Comparison of ENCODE assay signal across 18 cellular contexts in the genomic region with DNA sequence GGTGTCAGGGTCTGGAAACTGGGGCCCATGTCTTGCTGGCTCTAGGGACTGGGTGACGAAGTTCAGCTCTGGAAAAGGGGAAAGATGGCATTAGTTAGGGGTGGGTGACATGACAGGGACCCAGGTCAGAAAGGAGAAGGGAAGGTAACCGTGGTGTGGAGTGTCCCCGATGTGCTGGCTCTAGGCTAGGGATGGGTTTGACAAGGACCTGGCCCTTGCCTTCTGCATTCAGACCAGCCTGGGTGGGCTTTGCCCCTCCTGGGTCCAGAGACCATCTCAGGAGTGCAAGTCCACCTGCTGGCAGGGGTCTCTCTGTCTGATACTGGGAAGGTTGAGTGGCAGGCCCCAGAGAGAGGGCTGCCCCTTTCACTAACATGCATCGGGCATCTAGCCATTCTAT. TPM values are rescaled to one million over a fixed set of nuclear protein-coding genes. Genes with fewer than 3 reads are reported as not detected.
"Had no signal": no experiment of that assay in that cellular context is flagged by ENCODE, and none has a peak within 500 bp of the region (broad histone marks: within the 10 kb centered on the region; RNA-seq: fewer than 3 reads in every experiment).

No MANE protein-coding gene starts in this region.

- DNase-seq: activated CD4-positive, alpha-beta T cell treated with anti-CD3 and anti-CD28 coated beads for 1 hour; activated naive CD4-positive, alpha-beta T cell treated with anti-CD3 and anti-CD28 coated beads for 36 hours; activated T-cell treated with anti-CD3 and anti-CD28 coated beads, Interleukin-2, amount 50 U/mL, for 4 hours; foreskin melanocyte; kidney; left lung; mammary epithelial cell; ovary; SJCRH30; stimulated activated CD4-positive, alpha-beta T cell treated with anti-CD3 and anti-CD28 coated beads, Interleukin-4, amount 100 ng/mL, for 1 hour; transverse colon had no signal

- ATAC-seq: activated T-cell treated with anti-CD3 and anti-CD28 coated beads, Interleukin-2, amount 50 U/mL, for 4 hours; left lung; stimulated activated effector memory CD8-positive, alpha-beta T cell treated with anti-CD3 and anti-CD28 coated beads, Interleukin-12 subunit alpha, Interleukin-12 subunit beta, amount 100 ng/mL, for 72 hours had no signal

- H3K36me3 ChIP-seq: left lung, ovary, right lobe of liver, SJCRH30, transverse colon had no signal

- H3K9me3 Mint-ChIP-seq: activated naive CD4-positive, alpha-beta T cell treated with anti-CD3 and anti-CD28 coated beads for 36 hours; activated T-cell treated with anti-CD3 and anti-CD28 coated beads, Interleukin-2, amount 50 U/mL, for 4 hours; stimulated activated effector memory CD8-positive, alpha-beta T cell treated with anti-CD3 and anti-CD28 coated beads, Interleukin-12 subunit alpha, Interleukin-12 subunit beta, amount 100 ng/mL, for 72 hours; T-helper 1 cell treated with Interleukin-12 subunit alpha and Interleukin-12 subunit beta and Interleukin-4 antibody, amounts not matched to agents 30 μg/mL and 1 μg/mL, for 36 hours had no signal

- H3K27ac ChIP-seq: left lung, ovary, right lobe of liver, SJCRH30, transverse colon had no signal

- H3K27me3 ChIP-seq: left lung, ovary, right lobe of liver, SJCRH30 had no signal

- H3K4me1 Mint-ChIP-seq: neural crest cell; stimulated activated effector memory CD8-positive, alpha-beta T cell treated with anti-CD3 and anti-CD28 coated beads, Interleukin-12 subunit alpha, Interleukin-12 subunit beta, amount 100 ng/mL, for 72 hours had no signal

- H3K4me3 Mint-ChIP-seq: activated naive CD4-positive, alpha-beta T cell treated with anti-CD3 and anti-CD28 coated beads for 36 hours; activated T-cell treated with anti-CD3 and anti-CD28 coated beads, Interleukin-2, amount 50 U/mL, for 4 hours; neural crest cell; stimulated activated effector memory CD8-positive, alpha-beta T cell treated with anti-CD3 and anti-CD28 coated beads, Interleukin-12 subunit alpha, Interleukin-12 subunit beta, amount 100 ng/mL, for 72 hours; T-helper 1 cell treated with Interleukin-12 subunit alpha and Interleukin-12 subunit beta and Interleukin-4 antibody, amounts not matched to agents 30 μg/mL and 1 μg/mL, for 36 hours had no signal

- H3K4me1 ChIP-seq: left lung, right lobe of liver, SJCRH30, transverse colon had no signal

- H3K9me3 ChIP-seq: left lung, ovary, right lobe of liver, SJCRH30, transverse colon had no signal

- H3K36me3 Mint-ChIP-seq: stimulated activated effector memory CD8-positive, alpha-beta T cell treated with anti-CD3 and anti-CD28 coated beads, Interleukin-12 subunit alpha, Interleukin-12 subunit beta, amount 100 ng/mL, for 72 hours had no signal

- H3K27ac Mint-ChIP-seq: activated naive CD4-positive, alpha-beta T cell treated with anti-CD3 and anti-CD28 coated beads for 36 hours; stimulated activated effector memory CD8-positive, alpha-beta T cell treated with anti-CD3 and anti-CD28 coated beads, Interleukin-12 subunit alpha, Interleukin-12 subunit beta, amount 100 ng/mL, for 72 hours; T-helper 1 cell treated with Interleukin-12 subunit alpha and Interleukin-12 subunit beta and Interleukin-4 antibody, amounts not matched to agents 30 μg/mL and 1 μg/mL, for 36 hours had no signal

- H3K4me3 ChIP-seq: left lung, ovary, right lobe of liver, SJCRH30, smooth muscle cell, transverse colon had no signal

RNA-seq across cellular contexts. Expression of a gene that starts 28.7 kb away (rescaled TPM):
- total RNA-seq: activated naive CD4-positive, alpha-beta T cell treated with anti-CD3 and anti-CD28 coated beads for 36 hours; epithelial cell of proximal tubule; mammary epithelial cell; pulmonary artery endothelial cell; SJCRH30; smooth muscle cell; transverse colon had no signal
- polyA plus RNA-seq: mammary epithelial cell, smooth muscle cell had no signal
